18 cellular contexts compared by ENCODE assay signal in genomic region chr3:13195374-13195773, GRCh38.
A peak's percentile ranks its signal among the peaks of the same experiment; 100 is the strongest.
DNase-seq lines count a peak whose midpoint lies in the region; ATAC-seq, FAIRE-seq and TF ChIP-seq lines count a peak whose summit lies in the region.
"Had no signal": no experiment of that assay in that cellular context is flagged by ENCODE, and none has a peak within 500 bp of the region (broad histone marks: within the 10 kb centered on the region; RNA-seq: fewer than 3 reads in every experiment).

No MANE protein-coding gene starts in this region.

- ATAC-seq in HepG2: no peak
- ATAC-seq in right lobe of liver: no peak
- ATAC-seq in PC-3: no peak
- ATAC-seq in K562: no peak
- ATAC-seq: GM23338 had no signal

- H3K36me3 ChIP-seq in HepG2 (replicated peaks in 1 of 2; ENCODE audit: control insufficient read depth in 1 of 2, insufficient read depth in 2 of 2, low read length in 2 of 2) (no peaks in the 10 kb centered on the region), right lobe of liver (no peaks in the 10 kb centered on the region), PC-3 (ENCODE audit: low read depth, low read length) (no peaks in the 10 kb centered on the region), K562 (ENCODE audit: control insufficient read depth, insufficient read depth, low read length) (no peaks in the 10 kb centered on the region)

- H3K79me2 ChIP-seq in HepG2 (ENCODE audit: insufficient read depth, low read length): peaks cover 7% of the 10 kb centered on the region
- peaks cover 29% of the 10 kb centered on the region; the same call in 1 of the 2 replicates for H3K79me2 ChIP-seq in PC-3 (ENCODE audit: low read length)
- H3K79me2 ChIP-seq in K562 (ENCODE audit: control insufficient read depth, insufficient read depth, low read length): no peaks in the 10 kb centered on the region

- intact Hi-C loops in HepG2 (cut with micrococcal nuclease; ENCODE audit: unreplicated experiment) (no loop called here), right lobe of liver (cut with DNase I) (no loop called here), PC-3 (cut with micrococcal nuclease) (loop anchor here (1.0 to 2.0 kb wide), 3 partner anchors 23 to 103 kb away; no protein-coding TSS in a partner anchor), K562 (cut with micrococcal nuclease) (loop anchor here (10.0 kb wide), 1 partner anchor 101 kb away; no protein-coding TSS in a partner anchor)

- FAIRE-seq in HepG2 (lab: Jason Lieb, UNC): no peak
- no peak for FAIRE-seq in K562 (lab: Jason Lieb, UNC)
- FAIRE-seq: A204.1, GM12892, GM18507 had no signal

- WGBS in HepG2 (ENCODE audit: low lambda C conversion rate): 71% methylated on average over 6 of the region's 6 CpGs
- WGBS in right lobe of liver (ENCODE audit: insufficient coverage, low coverage, low lambda C conversion rate, missing lambda C conversion rate): 61% methylated on average over 6 of the region's 6 CpGs
- WGBS in K562 (ENCODE audit: insufficient coverage, low coverage, missing lambda C conversion rate): 5% methylated on average over 6 of the region's 6 CpGs

- H3K27me3 ChIP-seq in HepG2 (ENCODE audit: control insufficient read depth in 1 of 2, insufficient read depth in 2 of 2, low read length in 2 of 2) (no peaks in the 10 kb centered on the region), right lobe of liver (no peaks in the 10 kb centered on the region), PC-3 (ENCODE audit: low read length) (no peaks in the 10 kb centered on the region), K562 (ENCODE audit: control insufficient read depth in 2 of 2, insufficient read depth in 2 of 2, low read length in 2 of 2) (peaks cover 63 to 90% of the 10 kb centered on the region in 2 experiments)

- no peak for TF ChIP-seq EP300 in HepG2 (IDR thresholded peaks at IDR 0.05; ENCODE audit: low read depth in 2 of 2, low read length in 2 of 2)
- no peak for TF ChIP-seq EP300 in HepG2 (CRISPR knock-in tag; IDR thresholded peaks at IDR 0.05; ENCODE audit: borderline replicate concordance)
- TF ChIP-seq EP300 in K562 (IDR thresholded peaks at IDR 0.05; ENCODE audit: low read length): no peak

- in situ Hi-C loops in HepG2 (cut with HindIII; ENCODE audit: extremely low pct_ligation_motif_present, low pct_unique_long_range_greater_than_20kb) (no loop called here), K562 (cut with MboI) (no loop called here)

- no peak for TF ChIP-seq CTCF in HepG2 (CRISPR knock-in tag; IDR thresholded peaks at IDR 0.05)
- no peak for TF ChIP-seq CTCF in right lobe of liver (IDR thresholded peaks at IDR 0.05)
- TF ChIP-seq CTCF in PC-3 (conservative IDR thresholded peaks at IDR 0.05; ENCODE audit: low read depth, low read length): no peak
- no peak for TF ChIP-seq CTCF in K562 (IDR thresholded peaks at IDR 0.05 in 2 of 3, conservative IDR thresholded peaks at IDR 0.05 in 1 of 3; ENCODE audit: insufficient read depth in 2 of 3, low read depth in 1 of 3, low read length in 3 of 3)

- no peaks in the 10 kb centered on the region for H3K9me3 ChIP-seq in HepG2 (ENCODE audit: low read length)
- H3K9me3 ChIP-seq in right lobe of liver: no peaks in the 10 kb centered on the region
- H3K9me3 ChIP-seq in PC-3 (ENCODE audit: low read length): no peaks in the 10 kb centered on the region
- no peaks in the 10 kb centered on the region for H3K9me3 ChIP-seq in K562 (replicated peaks; ENCODE audit: control insufficient read depth, insufficient read depth, low read depth, low read length)

- no peak for DNase-seq in HepG2 (ENCODE audit: low spot score)
- no peak for DNase-seq in right lobe of liver
- no peak for DNase-seq in PC-3
- DNase-seq in K562 (ENCODE audit: extremely low read depth in 1 of 4, low spot score in 3 of 4): no peak
- no peak for DNase-seq in DMS79 treated with DMSO at 0.1 percent for 48 hours (lab: John Stamatoyannopoulos, UW)
- DNase-seq in stimulated activated CD4-positive, alpha-beta T cell treated with anti-CD3 and anti-CD28 coated beads, Interleukin-4, amount 100 ng/mL, for 24 hours: no peak
- no peak for DNase-seq in CD1c-positive myeloid dendritic cell (ENCODE audit: extremely low spot score)
- DNase-seq: CD8-positive, alpha-beta memory T cell; DMS53; HCEC 1CT; NCI-H1417 treated with DMSO at 0.1 percent for 48 hours; NCI-H2081; NCI-H2171 treated with DMSO at 0.1 percent for 48 hours; NCI-H748 treated with DMSO at 0.1 percent for 48 hours had no signal

- TF ChIP-seq RAD21 in HepG2 (CRISPR knock-in tag; IDR thresholded peaks at IDR 0.05): no peak
- TF ChIP-seq RAD21 in K562 (CRISPR knock-in tag; conservative IDR thresholded peaks at IDR 0.05 in 1 of 2, IDR thresholded peaks at IDR 0.05 in 1 of 2): no peak

- H3K4me2 ChIP-seq in HepG2 (ENCODE audit: low read depth, low read length) (peak overlapping the region; percentile 63), PC-3 (ENCODE audit: low read length) (peak overlapping the region; percentile 56), K562 (ENCODE audit: insufficient read depth, low read length) (no peak overlapping the region)
- H3K4me2 ChIP-seq: GM23338 had no signal

- H3F3A ChIP-seq in PC-3 (ENCODE audit: low read length, unreplicated experiment): peaks cover 9% of the 10 kb centered on the region

- no peak overlapping the region for H3K9ac ChIP-seq in HepG2 (ENCODE audit: insufficient read depth, low read depth, low read length)
- peak overlapping the region; percentile 43 for H3K9ac ChIP-seq in PC-3 (ENCODE audit: low read length)
- H3K9ac ChIP-seq in K562 (ENCODE audit: insufficient read depth in 1 of 2, low read depth in 2 of 2, low read length in 2 of 2): no peak overlapping the region

- TF ChIP-seq POLR2A in HepG2 (IDR thresholded peaks at IDR 0.05; ENCODE audit: insufficient read depth in 1 of 2, low read depth in 2 of 2, low read length in 2 of 2): no peak
- no peak for TF ChIP-seq POLR2A in right lobe of liver (IDR thresholded peaks at IDR 0.05)
- TF ChIP-seq POLR2A in K562 (conservative IDR thresholded peaks at IDR 0.05): no peak

- H3K9me2 ChIP-seq in PC-3 (replicated peaks; ENCODE audit: low read length): no peaks in the 10 kb centered on the region

- H3K4me3 ChIP-seq in HepG2 (replicated peaks in 1 of 3; ENCODE audit: insufficient read depth in 1 of 3, low read depth in 2 of 3, low read length in 3 of 3) (peak overlapping the region in 1 of 3 experiments; percentile 15; a peak in 1 of 6 replicates), right lobe of liver (no peak overlapping the region), PC-3 (ENCODE audit: low read length) (no peak overlapping the region), K562 (no peak overlapping the region)
- H3K4me3 ChIP-seq: GM23338 had no signal

- H3K9me1 ChIP-seq in K562 (ENCODE audit: control insufficient read depth, insufficient read depth, low read length): no peaks in the 10 kb centered on the region

- H2AFZ ChIP-seq in HepG2 (ENCODE audit: low read length): no peak overlapping the region
- no peak overlapping the region for H2AFZ ChIP-seq in PC-3 (ENCODE audit: low read length)
- H2AFZ ChIP-seq in K562 (ENCODE audit: low read depth, low read length): no peak overlapping the region
- H2AFZ ChIP-seq: GM23338 had no signal

- H3K4me1 ChIP-seq in HepG2 (ENCODE audit: insufficient read depth, low read length): peaks cover 60% of the 10 kb centered on the region
- peaks cover 0 to 13% (median 2%) of the 10 kb centered on the region in 4 donors for H3K4me1 ChIP-seq in right lobe of liver
- peaks cover 45% of the 10 kb centered on the region for H3K4me1 ChIP-seq in PC-3 (ENCODE audit: insufficient read depth, low read length)
- H3K4me1 ChIP-seq in K562 (replicated peaks in 1 of 2; ENCODE audit: control insufficient read depth in 2 of 2, insufficient read depth in 2 of 2, low read length in 2 of 2): peaks cover 0 to 17% of the 10 kb centered on the region in 2 experiments; a peak in 2 of 5 replicates

- BruUV-seq in HepG2 (replicated peaks; lab: Mats Ljungman, UMichigan) (no TSS peak), PC-3 (replicated peaks; lab: Mats Ljungman, UMichigan) (no TSS peak), K562 (replicated peaks; lab: Mats Ljungman, UMichigan) (no TSS peak)

- H3K27ac ChIP-seq in HepG2 (ENCODE audit: extremely low read length, insufficient read depth, low read length) (no peak overlapping the region), right lobe of liver (no peak overlapping the region), PC-3 (ENCODE audit: low read length) (peak overlapping the region; percentile 78), K562 (ENCODE audit: extremely low read depth, low read depth, low read length) (no peak overlapping the region)

- CTCF ChIA-PET in HepG2 (lab: Yijun Ruan, JAX; ENCODE audit: low intra/inter-chr PET ratio, low total read pairs): no interaction called here
- CTCF ChIA-PET in PC-3 (lab: Charles Lee): interaction anchor here (1.0 kb wide), 1 partner anchor 103 kb away, joined by 3 read pairs; no protein-coding TSS in a partner anchor
- CTCF ChIA-PET in K562 (lab: Yijun Ruan, JAX; ENCODE audit: low intra/inter-chr PET ratio): no interaction called here

- POLR2A ChIA-PET in HepG2 (lab: Yijun Ruan, JAX) (no interaction called here), PC-3 (lab: Charles Lee; ENCODE audit: unreplicated experiment) (no interaction called here), K562 (lab: Yijun Ruan, JAX) (no interaction called here)

- H4K20me1 ChIP-seq in HepG2 (ENCODE audit: insufficient read depth, low read length): peaks cover 11% of the 10 kb centered on the region; the same call in 1 of the 2 replicates
- H4K20me1 ChIP-seq in PC-3 (ENCODE audit: low read length): no peaks in the 10 kb centered on the region
- peaks cover 22% of the 10 kb centered on the region for H4K20me1 ChIP-seq in K562 (replicated peaks; ENCODE audit: control insufficient read depth, insufficient read depth, low read length)

TF ChIP-seq in HepG2, 621 proteins besides CTCF, POLR2A, EP300 and RAD21:
- peak; percentile 89 for TF ChIP-seq ZNF7 (CRISPR knock-in tag; IDR thresholded peaks at IDR 0.05)
- TF ChIP-seq ARNTL (CRISPR knock-in tag; IDR thresholded peaks at IDR 0.05): no peak
- TF ChIP-seq KAT8 (CRISPR knock-in tag; IDR thresholded peaks at IDR 0.05): no peak

TF ChIP-seq in K562, 482 proteins besides CTCF, POLR2A, EP300 and RAD21 (continues in another document):
- TF ChIP-seq NFIC (IDR thresholded peaks at IDR 0.05) (peak; percentile 76), ZNF146 (CRISPR knock-in tag; IDR thresholded peaks at IDR 0.05; ENCODE audit: unreplicated experiment) (peak; percentile 24), POLR3A (IDR thresholded peaks at IDR 0.05; ENCODE audit: borderline replicate concordance, extremely low read depth, insufficient read depth, insufficient read length) (no peak)

Comparison
In these comparisons a context has a peak if more than half of its experiments do, and no peak if none do; other contexts are left out.
1. intact Hi-C loops: an anchor here in PC-3 (1.0 to 2.0 kb wide) and K562 (10.0 kb wide); none called in HepG2 and right lobe of liver.
2. Of the 241 proteins assayed by ChIP-seq in both HepG2 and K562: peak only in HepG2: none; only in K562: MEIS2 and NFIC; in both: none; in neither: 238; mixed calls (peak in some experiments, not most) for 1.